11 cellular contexts compared by ENCODE assay signal in the genomic region with DNA sequence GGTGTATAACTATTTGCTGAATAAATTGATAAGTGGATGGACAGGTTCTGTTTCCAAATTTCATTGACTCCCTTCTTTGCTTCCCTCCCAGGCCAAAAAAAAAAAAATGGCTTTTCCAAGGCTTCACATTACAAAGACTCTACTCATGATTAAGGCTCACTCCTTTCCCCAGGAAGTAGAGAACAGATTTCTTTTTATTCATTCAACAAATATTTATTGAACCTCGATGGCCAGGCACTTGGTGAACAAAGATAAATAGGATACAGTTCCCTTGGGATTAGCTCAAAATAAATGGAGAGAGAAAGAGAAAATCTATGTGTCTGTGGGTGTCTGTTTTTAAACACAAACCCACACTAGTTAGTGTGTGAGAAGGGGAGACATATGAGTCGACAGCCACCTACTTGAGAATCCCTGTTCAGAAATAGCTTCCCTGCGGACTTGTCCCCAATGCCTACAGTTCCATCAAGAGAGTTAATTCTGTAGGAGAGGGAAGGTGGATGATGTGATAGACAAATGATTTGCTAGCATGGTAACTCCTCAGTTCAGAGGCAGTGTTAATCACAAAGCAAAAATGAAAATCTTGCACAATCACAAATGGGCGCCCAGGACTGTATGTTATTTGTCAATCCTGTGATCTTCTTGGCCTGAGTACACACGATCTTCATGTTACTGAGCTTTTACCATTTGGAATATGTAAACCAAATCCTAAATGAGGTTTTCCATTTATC. TPM values are rescaled to one million over a fixed set of nuclear protein-coding genes. Genes with fewer than 3 reads are reported as not detected.
DNase-seq lines count a peak whose midpoint lies in the region; ATAC-seq, FAIRE-seq and TF ChIP-seq lines count a peak whose summit lies in the region.
"Had no signal": no experiment of that assay in that cellular context is flagged by ENCODE, and none has a peak within 500 bp of the region (broad histone marks: within the 10 kb centered on the region; RNA-seq: fewer than 3 reads in every experiment).

No MANE protein-coding gene starts in this region.

- no peaks in the 10 kb centered on the region for H4K20me1 ChIP-seq in IMR-90 (ENCODE audit: insufficient read depth, low read length)

- peak overlapping the region; percentile 90 for H3K4ac ChIP-seq in IMR-90 (ENCODE audit: low read depth, low read length)

- H3K4me1 ChIP-seq in IMR-90 (ENCODE audit: control insufficient read depth, insufficient read depth, low read length) (peaks cover 20% of the 10 kb centered on the region), skeletal muscle tissue (ENCODE audit: control insufficient read depth in 3 of 3, insufficient read depth in 3 of 3, low read length in 3 of 3) (peaks cover 28 to 52% (median 29%) of the 10 kb centered on the region in 3 donors), aorta (ENCODE audit: control insufficient read depth in 1 of 2, insufficient read depth in 2 of 2, low read length in 2 of 2) (peaks cover 0 to under 1% of the 10 kb centered on the region in 2 donors)

- H2BK15ac ChIP-seq in IMR-90 (ENCODE audit: low read depth, low read length): peak overlapping the region; percentile 94; the same call in 2 of the 3 replicates

- peak overlapping the region; percentile 97 for H3K14ac ChIP-seq in IMR-90 (replicated peaks; ENCODE audit: low read depth, low read length)

- H3K36me3 ChIP-seq in IMR-90 (ENCODE audit: control insufficient read depth, insufficient read depth, low read length) (no peaks in the 10 kb centered on the region), bronchial epithelial cell (ENCODE audit: control insufficient read depth, insufficient read depth, low read length) (peaks cover 7% of the 10 kb centered on the region), skeletal muscle tissue (ENCODE audit: control insufficient read depth in 3 of 3, insufficient read depth in 3 of 3, low read length in 3 of 3) (no peaks in the 10 kb centered on the region), aorta (ENCODE audit: control insufficient read depth in 1 of 2, insufficient read depth in 2 of 2, low read length in 1 of 2) (no peaks in the 10 kb centered on the region)

- CTCF ChIA-PET in IMR-90 (lab: Yijun Ruan, JAX): interaction anchor here (0.6 kb wide), 1 partner anchor 165 kb away, joined by 4 read pairs; no protein-coding TSS in a partner anchor

- H3K4me2 ChIP-seq in IMR-90 (ENCODE audit: low read depth, low read length): peak overlapping the region; percentile 84

- peak; percentile 75 for DNase-seq in IMR-90
- peak; percentile 78 for DNase-seq in bronchial epithelial cell (ENCODE audit: low read depth)
- DNase-seq in iris pigment epithelial cell (ENCODE audit: low read depth): peak; percentile 78
- no peak for DNase-seq in NOMO-1 treated with dmso at 0.1 percent for 144 hours (lab: John Stamatoyannopoulos, UW; ENCODE audit: unreplicated experiment)
- DNase-seq in substantia nigra (lab: John Stamatoyannopoulos, UW): no peak
- DNase-seq in aorta: no peak
- DNase-seq: COR-L47, testis had no signal

- peak overlapping the region; percentile 98 for H3K27ac ChIP-seq in IMR-90 (ENCODE audit: insufficient read depth, low read length)
- peak overlapping the region; percentile 38 for H3K27ac ChIP-seq in skeletal muscle tissue (ENCODE audit: low read depth, low read length)
- H3K27ac ChIP-seq in substantia nigra (ENCODE audit: low read depth, low read length, poor library complexity, severe bottlenecking): no peak overlapping the region
- no peak overlapping the region for H3K27ac ChIP-seq in aorta (ENCODE audit: low read depth in 1 of 2, low read length in 2 of 2)
- H3K27ac ChIP-seq: testis had no signal

- peak overlapping the region; percentile 75 for H3K56ac ChIP-seq in IMR-90 (ENCODE audit: extremely low read depth, insufficient read depth, low read length)

- dilution Hi-C loops in IMR-90 (cut with HindIII; ENCODE audit: low sequenced_read_pairs, unreplicated experiment): no loop called here

- peak overlapping the region; percentile 77 for H2AK5ac ChIP-seq in IMR-90 (ENCODE audit: low read depth, low read length)

- H3K18ac ChIP-seq in IMR-90 (ENCODE audit: low read depth, low read length): peak overlapping the region; percentile 93

- POLR2A ChIA-PET in IMR-90 (lab: Charles Lee; ENCODE audit: unreplicated experiment): no interaction called here

- H3K9ac ChIP-seq in IMR-90 (ENCODE audit: low read depth, low read length) (peak overlapping the region; percentile 72), skeletal muscle tissue (ENCODE audit: low read depth in 1 of 3, low read length in 3 of 3) (peak overlapping the region in 1 of 3 donors; percentile 17)

- TF ChIP-seq CTCF in IMR-90 (conservative IDR thresholded peaks at IDR 0.05; ENCODE audit: low read depth, low read length) (no peak), bronchial epithelial cell (IDR thresholded peaks at IDR 0.05; ENCODE audit: insufficient read depth, low read length, severe bottlenecking) (no peak)

- WGBS in IMR-90 (ENCODE audit: extremely low coverage in 2 of 2, insufficient read length in 1 of 2), 2 experiments: no CpG with 5 or more reads among the region's 5 CpGs
- 62 to 68% methylated on average over 5 of the region's 5 CpGs for WGBS in aorta, 2 donors

- ATAC-seq in IMR-90 (ENCODE audit: low read depth): peak; percentile 60
- no peak for ATAC-seq in HG02678 (IDR thresholded peaks at IDR 0.05; ENCODE audit: unreplicated experiment)
- no peak for ATAC-seq in aorta (ENCODE audit: low FRiP score)

- peak overlapping the region; percentile 89 for H3K23ac ChIP-seq in IMR-90 (ENCODE audit: low read depth, low read length)

- H4K8ac ChIP-seq in IMR-90 (ENCODE audit: low read depth in 2 of 2, low read length in 2 of 2): peak overlapping the region; percentile 9 to 86

- intact Hi-C loops in IMR-90 (cut with micrococcal nuclease) (loop anchor here (5.0 kb wide), 1 partner anchor 528 kb away; no protein-coding TSS in a partner anchor), aorta (cut with DNase I) (no loop called here)

- peak overlapping the region; percentile 98 for H4K5ac ChIP-seq in IMR-90 (ENCODE audit: low read depth, low read length)

- BruUV-seq in IMR-90 (replicated peaks; lab: Mats Ljungman, UMichigan): no TSS peak

- H3K27me3 ChIP-seq in IMR-90 (ENCODE audit: control insufficient read depth, insufficient read depth, low read length): no peaks in the 10 kb centered on the region
- no peaks in the 10 kb centered on the region for H3K27me3 ChIP-seq in bronchial epithelial cell (ENCODE audit: control insufficient read depth, insufficient read depth, low read length)
- H3K27me3 ChIP-seq in skeletal muscle tissue (ENCODE audit: control insufficient read depth in 3 of 3, insufficient read depth in 3 of 3, low read length in 3 of 3): no peaks in the 10 kb centered on the region
- no peaks in the 10 kb centered on the region for H3K27me3 ChIP-seq in aorta (ENCODE audit: control insufficient read depth in 1 of 2, insufficient read depth in 2 of 2, low read length in 1 of 2)
- H3K27me3 ChIP-seq: testis had no signal

- no peak for FAIRE-seq in bronchial epithelial cell (lab: Jason Lieb, UNC)
- FAIRE-seq: GM18507 had no signal

- no peak for TF ChIP-seq RAD21 in IMR-90 (IDR thresholded peaks at IDR 0.05; ENCODE audit: low read length)

- H3K9me1 ChIP-seq in IMR-90 (ENCODE audit: insufficient read depth, low read length): peaks cover 22% of the 10 kb centered on the region

- H2BK120ac ChIP-seq in IMR-90 (ENCODE audit: low read depth, low read length): peak overlapping the region; percentile 91

- no peak overlapping the region for H2AFZ ChIP-seq in IMR-90 (replicated peaks; ENCODE audit: low read length, poor library complexity)

- no peak overlapping the region for H2AK9ac ChIP-seq in IMR-90 (replicated peaks; ENCODE audit: low read depth, low read length, poor library complexity)

- H3K4me3 ChIP-seq in IMR-90 (ENCODE audit: insufficient read depth, low read depth, low read length) (no peak overlapping the region), bronchial epithelial cell (ENCODE audit: low read depth, low read length) (no peak overlapping the region), skeletal muscle tissue (ENCODE audit: low read length in 3 of 3) (peak overlapping the region in 1 of 3 donors; percentile 44), aorta (ENCODE audit: low read length in 2 of 2) (no peak overlapping the region)
- H3K4me3 ChIP-seq: testis had no signal

- peak overlapping the region; percentile 97 for H2BK5ac ChIP-seq in IMR-90 (ENCODE audit: low read depth, low read length, poor library complexity, severe bottlenecking)

- TF ChIP-seq POLR2A in IMR-90 (IDR thresholded peaks at IDR 0.05; ENCODE audit: low read depth, low read length): no peak

- H4K91ac ChIP-seq in IMR-90 (ENCODE audit: insufficient read depth, low read depth, low read length): peak overlapping the region; percentile 82

- H3K9me3 ChIP-seq in IMR-90 (ENCODE audit: control insufficient read depth, insufficient read depth, low read length) (no peaks in the 10 kb centered on the region), skeletal muscle tissue (ENCODE audit: control insufficient read depth in 3 of 3, low read length in 3 of 3) (no peaks in the 10 kb centered on the region), aorta (ENCODE audit: control insufficient read depth, low read length) (no peaks in the 10 kb centered on the region)
- H3K9me3 ChIP-seq: testis had no signal

- peak overlapping the region; percentile 95 for H2BK20ac ChIP-seq in IMR-90 (ENCODE audit: low read depth, low read length)

- H3K79me1 ChIP-seq in IMR-90 (ENCODE audit: low read depth in 1 of 2, low read length in 2 of 2): peaks cover 22 to 72% of the 10 kb centered on the region in 2 experiments

- in situ Hi-C loops in IMR-90 (cut with MboI; ENCODE audit: low sequenced_read_pairs): no loop called here

TF ChIP-seq in IMR-90, 13 proteins besides CTCF, POLR2A, EP300 and RAD21:
- no peak for TF ChIP-seq RFX5 (IDR thresholded peaks at IDR 0.05; ENCODE audit: low read depth, low read length)
- TF ChIP-seq MXI1 (IDR thresholded peaks at IDR 0.05; ENCODE audit: borderline replicate concordance, low read depth, low read length): no peak
- TF ChIP-seq, protein P1, sequence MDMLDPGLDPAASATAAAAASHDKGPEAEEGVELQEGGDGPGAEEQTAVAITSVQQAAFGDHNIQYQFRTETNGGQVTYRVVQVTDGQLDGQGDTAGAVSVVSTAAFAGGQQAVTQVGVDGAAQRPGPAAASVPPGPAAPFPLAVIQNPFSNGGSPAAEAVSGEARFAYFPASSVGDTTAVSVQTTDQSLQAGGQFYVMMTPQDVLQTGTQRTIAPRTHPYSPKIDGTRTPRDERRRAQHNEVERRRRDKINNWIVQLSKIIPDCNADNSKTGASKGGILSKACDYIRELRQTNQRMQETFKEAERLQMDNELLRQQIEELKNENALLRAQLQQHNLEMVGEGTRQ (IDR thresholded peaks at IDR 0.05; ENCODE audit: low read depth, low read length): no peak
- TF ChIP-seq CEBPB (IDR thresholded peaks at IDR 0.05; ENCODE audit: low read depth, low read length): peak; percentile 99

RNA-seq across cellular contexts. Expression of a gene that starts 20.3 kb away (rescaled TPM):
- total RNA-seq in IMR-90 (2012; rRNA removed) (11.7 and 15.2 TPM in 2 replicates), bronchial epithelial cell (38.5 and 39.8 TPM in 2 replicates), skeletal muscle tissue (5.7 TPM), aorta (10 to 100 TPM; 24.7 to 39.0 TPM)
- polyA plus RNA-seq in IMR-90 (2012; rRNA removed) (12.8 and 14.9 TPM in 2 replicates), aorta (10 to 100 TPM; 12.0 to 12.2 TPM)
- 12.6 and 14.2 TPM in 2 replicates for polyA plus RNA-seq in IMR-90 (2012; cell fraction: cytosol; rRNA removed)
- polyA plus RNA-seq in IMR-90 (2012; cell fraction: nucleus; rRNA removed; ENCODE audit: low replicate concordance): 8.7 and 9.4 TPM in 2 replicates

Comparison
In these comparisons a context has a peak if more than half of its experiments do, and no peak if none do; other contexts are left out.
1. DNase-seq: peak in IMR-90 (single experiment), bronchial epithelial cell (single experiment) and iris pigment epithelial cell (single experiment); none in NOMO-1 treated with dmso at 0.1 percent for 144 hours (single experiment), substantia nigra (0 of 49) and aorta (0 of 2).
2. H3K27ac ChIP-seq: peak in IMR-90 (single experiment) and skeletal muscle tissue (single experiment); none in substantia nigra (single experiment) and aorta (0 of 2).